In genomic region chr12:43221216-43221615, GRCh38 we compare ENCODE assay signal across 24 cellular contexts.
"Had no signal": no experiment of that assay in that cellular context is flagged by ENCODE, and none has a peak within 500 bp of the region (broad histone marks: within the 10 kb centered on the region; RNA-seq: fewer than 3 reads in every experiment).

No MANE protein-coding gene starts in this region.

- DNase-seq: activated CD4-positive, alpha-beta T cell treated with anti-CD3 and anti-CD28 coated beads, Interleukin-2, amount 10 ng/mL, durations not matched to agents 24 days and 14 days; activated CD4-positive, alpha-beta T cell treated with anti-CD3 and anti-CD28 coated beads, Interleukin-2, amount 50 U/mL, for 48 hours; activated CD4-positive, CD25-positive, alpha-beta regulatory T cell treated with anti-CD3 and anti-CD28 coated beads, Interleukin-2, amount 50 U/mL, for 72 hours; activated CD8-positive, alpha-beta memory T cell treated with anti-CD3 and anti-CD28 coated beads, Interleukin-2, amount 10 ng/mL, durations not matched to agents 7 days and 5 days; activated effector memory CD4-positive, alpha-beta T cell treated with anti-CD3 and anti-CD28 coated beads, Interleukin-2, amount 50 U/mL, for 16 hours; activated naive CD4-positive, alpha-beta T cell treated with Interleukin-2 at 50 U/mL for 16 hours; activated T-cell treated with anti-CD3 and anti-CD28 coated beads, Interleukin-2, amount 50 U/mL, for 24 hours; amygdala; brain microvascular endothelial cell; MG63; MV-4-11; NCI-H1105; NCI-H1436; NCI-H1694 treated with DMSO at 0.1 percent for 48 hours; NCI-H2029 treated with DMSO at 0.1 percent for 48 hours; NCI-H82; Peyer's patch; Right ventricle myocardium superior; SW 1271 had no signal

- ATAC-seq: activated CD8-positive, alpha-beta memory T cell treated with anti-CD3 and anti-CD28 coated beads, Interleukin-2, amount 10 ng/mL, durations not matched to agents 7 days and 5 days; SK-N-SH treated with all-trans-retinoic acid at 6 μM for 48 hours had no signal

- H3K4me1 ChIP-seq: Peyer's patch, SJSA1 had no signal

- H3K36me3 Mint-ChIP-seq: activated CD8-positive, alpha-beta memory T cell treated with anti-CD3 and anti-CD28 coated beads, Interleukin-2, amount 10 ng/mL, durations not matched to agents 7 days and 5 days; activated naive CD8-positive, alpha-beta T cell had no signal

- H3K4me3 ChIP-seq: cardiac muscle cell, MG63, Peyer's patch, SJSA1 had no signal

- H3K36me3 ChIP-seq: brain microvascular endothelial cell, cardiac muscle cell, MG63, Peyer's patch, SJSA1 had no signal

- H3K27ac Mint-ChIP-seq: activated CD4-positive, alpha-beta T cell treated with anti-CD3 and anti-CD28 coated beads, Interleukin-2, amount 10 ng/mL, durations not matched to agents 24 days and 14 days; activated CD8-positive, alpha-beta memory T cell treated with anti-CD3 and anti-CD28 coated beads, Interleukin-2, amount 10 ng/mL, durations not matched to agents 7 days and 5 days; activated naive CD8-positive, alpha-beta T cell; activated T-cell treated with anti-CD3 and anti-CD28 coated beads, Interleukin-2, amount 50 U/mL, for 24 hours had no signal

- H3K27me3 ChIP-seq: brain microvascular endothelial cell, cardiac muscle cell, MG63, Peyer's patch, SJSA1 had no signal

- H3K27me3 Mint-ChIP-seq: activated CD4-positive, alpha-beta T cell treated with anti-CD3 and anti-CD28 coated beads, Interleukin-2, amount 10 ng/mL, durations not matched to agents 24 days and 14 days; activated CD8-positive, alpha-beta memory T cell treated with anti-CD3 and anti-CD28 coated beads, Interleukin-2, amount 10 ng/mL, durations not matched to agents 7 days and 5 days; activated naive CD8-positive, alpha-beta T cell; activated T-cell treated with anti-CD3 and anti-CD28 coated beads, Interleukin-2, amount 50 U/mL, for 24 hours had no signal

- H3K4me3 Mint-ChIP-seq: activated CD4-positive, alpha-beta T cell treated with anti-CD3 and anti-CD28 coated beads, Interleukin-2, amount 10 ng/mL, durations not matched to agents 24 days and 14 days; activated CD8-positive, alpha-beta memory T cell treated with anti-CD3 and anti-CD28 coated beads, Interleukin-2, amount 10 ng/mL, durations not matched to agents 7 days and 5 days; activated naive CD8-positive, alpha-beta T cell; activated T-cell treated with anti-CD3 and anti-CD28 coated beads, Interleukin-2, amount 50 U/mL, for 24 hours had no signal

- H3K9me3 ChIP-seq: MG63, Peyer's patch, SJSA1 had no signal

- H3K4me1 Mint-ChIP-seq: activated CD4-positive, alpha-beta T cell treated with anti-CD3 and anti-CD28 coated beads, Interleukin-2, amount 10 ng/mL, durations not matched to agents 24 days and 14 days; activated CD8-positive, alpha-beta memory T cell treated with anti-CD3 and anti-CD28 coated beads, Interleukin-2, amount 10 ng/mL, durations not matched to agents 7 days and 5 days had no signal

- H3K27ac ChIP-seq: brain microvascular endothelial cell, cardiac muscle cell, Peyer's patch, RWPE1, SJSA1 had no signal
